Comparison of ENCODE assay signal across 1 cellular context in genomic region chr2:48530033-48530804, GRCh38.
TF ChIP-seq lines count a peak whose summit lies in the region.

TSS of gene STON1 (plus strand) at chr2:48530154. CDS start at chr2:48580634, 50,480 bp downstream.

TF ChIP-seq in HepG2, 621 proteins besides CTCF, POLR2A, EP300 and RAD21 (continued from another document):
- TF ChIP-seq ZNF687 (CRISPR knock-in tag; IDR thresholded peaks at IDR 0.05): peak; percentile 49
- TF ChIP-seq DMAP1 (CRISPR knock-in tag; IDR thresholded peaks at IDR 0.05): no peak
- no peak for TF ChIP-seq ZBTB3 (CRISPR knock-in tag; IDR thresholded peaks at IDR 0.05; ENCODE audit: borderline replicate concordance, low read depth)
- TF ChIP-seq THAP7 (CRISPR knock-in tag; IDR thresholded peaks at IDR 0.05): 0 out of 2 replicates have a peak, but pooled peaks have one; percentile 34
- TF ChIP-seq IKZF4 (CRISPR knock-in tag; IDR thresholded peaks at IDR 0.05; ENCODE audit: borderline replicate concordance, low read depth, not compliant biosample characterization): no peak
- TF ChIP-seq ZNF503 (CRISPR knock-in tag; IDR thresholded peaks at IDR 0.05): no peak
- no peak for TF ChIP-seq ZSCAN22 (CRISPR knock-in tag; IDR thresholded peaks at IDR 0.05)
- TF ChIP-seq ZNF770 (CRISPR knock-in tag; IDR thresholded peaks at IDR 0.05): no peak
- TF ChIP-seq ZBTB39 (CRISPR knock-in tag; IDR thresholded peaks at IDR 0.05): no peak
- no peak for TF ChIP-seq ZZZ3 (CRISPR knock-in tag; IDR thresholded peaks at IDR 0.05; ENCODE audit: borderline replicate concordance)
- no peak for TF ChIP-seq ZNF543 (CRISPR knock-in tag; IDR thresholded peaks at IDR 0.05)
- no peak for TF ChIP-seq IKZF5 (CRISPR knock-in tag; IDR thresholded peaks at IDR 0.05)
- TF ChIP-seq IRF9 (CRISPR knock-in tag; IDR thresholded peaks at IDR 0.05; ENCODE audit: borderline replicate concordance): no peak
- TF ChIP-seq ZNF274 (CRISPR knock-in tag; IDR thresholded peaks at IDR 0.05): peak; percentile 78; the same call in 1 of the 2 replicates
- TF ChIP-seq NBN (conservative IDR thresholded peaks at IDR 0.05): no peak
- no peak for TF ChIP-seq MXD1 (CRISPR knock-in tag; IDR thresholded peaks at IDR 0.05)
- TF ChIP-seq ZNF569 (CRISPR knock-in tag; IDR thresholded peaks at IDR 0.05; ENCODE audit: borderline replicate concordance): no peak
- TF ChIP-seq RAD51 (IDR thresholded peaks at IDR 0.05; ENCODE audit: borderline replicate concordance): no peak
- TF ChIP-seq MLLT10 (CRISPR knock-in tag; IDR thresholded peaks at IDR 0.05): no peak
- TF ChIP-seq ZNF589 (CRISPR knock-in tag; conservative IDR thresholded peaks at IDR 0.05): no peak
- TF ChIP-seq NCOA2 (CRISPR knock-in tag; IDR thresholded peaks at IDR 0.05): no peak
- no peak for TF ChIP-seq SIN3B (IDR thresholded peaks at IDR 0.05; ENCODE audit: low read length)
- TF ChIP-seq PCBP1 (IDR thresholded peaks at IDR 0.05; ENCODE audit: borderline replicate concordance, low read depth, low read length): no peak
- no peak for TF ChIP-seq ZNF766 (CRISPR knock-in tag; IDR thresholded peaks at IDR 0.05; ENCODE audit: borderline replicate concordance)
- no peak for TF ChIP-seq ZNF234 (CRISPR knock-in tag; conservative IDR thresholded peaks at IDR 0.05)
- TF ChIP-seq ZSCAN21 (CRISPR knock-in tag; IDR thresholded peaks at IDR 0.05; ENCODE audit: borderline replicate concordance): no peak
- TF ChIP-seq U2AF1 (optimal IDR thresholded peaks at IDR 0.05; ENCODE audit: low read depth, low read length): peak; percentile 54
